8 cellular contexts compared by ENCODE assay signal in genomic region chr6:31958741-31959739, GRCh38. TPM values are rescaled to one million over a fixed set of nuclear protein-coding genes. Genes with fewer than 3 reads are reported as not detected.
DNase-seq lines count a peak whose midpoint lies in the region; ATAC-seq, FAIRE-seq and TF ChIP-seq lines count a peak whose summit lies in the region.

Gene NELFE, minus strand, starts transcription at chr6:31958971. Its CDS starts 525 bp downstream, at chr6:31958446.
Gene SKIC2, plus strand, starts transcription at chr6:31959175. Its CDS starts 18 bp downstream, at chr6:31959193.

- DNase-seq in GM12864 (ENCODE audit: low read depth) (peak; percentile 91), NCI-H1417 (lab: John Stamatoyannopoulos, UW) (peak; percentile 97 to 98 (median 97)), SW 1271 (lab: John Stamatoyannopoulos, UW) (peak; percentile 95 to 98), Right ventricle myocardium inferior (ENCODE audit: missing footprints) (peak; percentile 98), pancreas (peak; percentile 97 to 100 (median 98)), tibial artery (peak; percentile 96 to 99)
- peak; percentile 97 for DNase-seq in activated naive CD8-positive, alpha-beta T cell treated with anti-CD3 and anti-CD28 coated beads, Interleukin-2, amount 50 U/mL, for 16 hours (ENCODE audit: low read depth, low spot score)

- H3K27me3 ChIP-seq in pancreas (no peaks in the 10 kb centered on the region), tibial artery (no peaks in the 10 kb centered on the region)

- H3K4me3 ChIP-seq in GM12864 (ENCODE audit: low read depth, low read length) (peak within 1 kb of the TSS; percentile 99), pancreas (peak within 1 kb of the TSS; percentile 79 to 97 (median 92)), tibial artery (peak within 1 kb of the TSS; percentile 77 to 87)

- H3K27ac ChIP-seq in pancreas = peak within 1 kb of the TSS; percentile 66 to 74 (median 68)
- peak within 1 kb of the TSS; percentile 88 to 94 for H3K27ac ChIP-seq in tibial artery

- intact Hi-C loops in Right ventricle myocardium inferior (cut with DNase I) = loop anchor here (1.0 to 10.0 kb wide), 4 partner anchors 14 to 414 kb away; partner anchors contain the start of genes ATP6V1G2, C6orf47, DDX39B and GPANK1
- intact Hi-C loops in pancreas (cut with DNase I) = loop anchor here in 2 of 3 donors (10.0 kb wide), 1 partner anchor 54 kb away; the partner anchor contains the start of gene ZBTB12 (in 2 of the 2)
- intact Hi-C loops in tibial artery (cut with DNase I; ENCODE audit: low total_unique reads) = no loop called here

- H3K36me3 ChIP-seq in pancreas (peaks cover 0 to 33% (median 8%) of the 10 kb centered on the region in 3 donors), tibial artery (peaks cover 58 to 70% (median 66%) of the 10 kb centered on the region in 3 donors)

- ATAC-seq in HG02759 (IDR thresholded peaks at IDR 0.05; ENCODE audit: unreplicated experiment) (peak; percentile 97), Right ventricle myocardium inferior (peak; percentile 99), pancreas (peak; percentile 99 to 100 (median 99))

- peaks cover 0 to 14% (median 6%) of the 10 kb centered on the region in 3 donors for H3K4me1 ChIP-seq in pancreas
- peaks cover 0 to 27% (median 21%) of the 10 kb centered on the region in 4 donors for H3K4me1 ChIP-seq in tibial artery

- H3K9me3 ChIP-seq in pancreas (no peaks in the 10 kb centered on the region), tibial artery (no peaks in the 10 kb centered on the region)

- WGBS in pancreas, 2 donors = 0 to 1% methylated on average over 53 to 59 of the region's 59 CpGs

- peak; percentile 91 for FAIRE-seq in pancreas (lab: Jason Lieb, UNC)

- TF ChIP-seq CTCF in GM12864 (IDR thresholded peaks at IDR 0.05; ENCODE audit: low read depth, low read length, missing control alignments) (no peak), pancreas (IDR thresholded peaks at IDR 0.05) (no peak), tibial artery (IDR thresholded peaks at IDR 0.05) (no peak)

RNA-seq across cellular contexts. Expression of gene NELFE, which starts in this region (rescaled TPM):
- total RNA-seq in Right ventricle myocardium inferior = 41.9 TPM
- 10 to 100 TPM; 22.5 to 40.8 (median 28.2) TPM for total RNA-seq in pancreas
- polyA plus RNA-seq in pancreas = 10 to 100 TPM; 33.8 to 43.8 TPM

RNA-seq across cellular contexts. Expression of gene SKIC2, which starts in this region (rescaled TPM):
- total RNA-seq in Right ventricle myocardium inferior (30.7 TPM), pancreas (10 to 100 TPM; 21.4 to 46.3 (median 25.6) TPM)
- polyA plus RNA-seq in pancreas = 100 to 1,000 TPM; 117 to 163 TPM

Comparison
In these comparisons a context has a peak if more than half of its experiments do, and no peak if none do; other contexts are left out.
1. Peak in every context shown above with its lines: DNase-seq, ATAC-seq, H3K4me3 ChIP-seq and H3K27ac ChIP-seq.